ENCODE assay signal across 30 cellular contexts in genomic region chr6:118356686-118357085, GRCh38.
"Had no signal": no experiment of that assay in that cellular context is flagged by ENCODE, and none has a peak within 500 bp of the region (broad histone marks: within the 10 kb centered on the region; RNA-seq: fewer than 3 reads in every experiment).

No MANE protein-coding gene starts in this region.

- ATAC-seq: activated CD4-positive, alpha-beta T cell treated with anti-CD3 and anti-CD28 coated beads for 36 hours; activated CD8-positive, alpha-beta T cell treated with anti-CD3 and anti-CD28 coated beads, Interleukin-2, amount 10 ng/mL, durations not matched to agents 7 days and 5 days; activated naive CD8-positive, alpha-beta T cell treated with anti-CD3 and anti-CD28 coated beads, Interleukin-2, amount 50 U/mL, for 24 hours; activated T-cell treated with anti-CD3 and anti-CD28 coated beads, Interleukin-2, amount 50 U/mL, for 4 hours; esophagus mucosa; foreskin keratinocyte; gastrocnemius medialis; heart right ventricle; T-cell had no signal

- H3K36me3 ChIP-seq: ascending aorta, breast epithelium, cardiac muscle cell, gastrocnemius medialis, heart right ventricle had no signal

- DNase-seq: activated CD4-positive, alpha-beta memory T cell treated with anti-CD3 and anti-CD28 coated beads for 36 hours; activated CD4-positive, alpha-beta T cell treated with anti-CD3 and anti-CD28 coated beads for 36 hours; activated CD4-positive, alpha-beta T cell treated with anti-CD3 and anti-CD28 coated beads, Interleukin-2, amount 10 ng/mL, durations not matched to agents 24 days and 14 days; activated CD4-positive, CD25-positive, alpha-beta regulatory T cell; activated CD4-positive, CD25-positive, alpha-beta regulatory T cell treated with anti-CD3 and anti-CD28 coated beads, Interleukin-2, amount 50 U/mL, for 72 hours; activated CD8-positive, alpha-beta memory T cell treated with anti-CD3 and anti-CD28 coated beads, Interleukin-2, amount 50 U/mL, for 48 hours; activated CD8-positive, alpha-beta T cell treated with anti-CD3 and anti-CD28 coated beads, Interleukin-2, amount 10 ng/mL, durations not matched to agents 7 days and 5 days; activated effector memory CD4-positive, alpha-beta T cell treated with anti-CD3 and anti-CD28 coated beads, Interleukin-2, amount 50 U/mL, for 16 hours; activated naive CD4-positive, alpha-beta T cell treated with anti-CD3 and anti-CD28 coated beads for 36 hours; activated naive CD8-positive, alpha-beta T cell treated with anti-CD3 and anti-CD28 coated beads for 36 hours; activated naive CD8-positive, alpha-beta T cell treated with anti-CD3 and anti-CD28 coated beads, Interleukin-2, amount 50 U/mL, for 24 hours; activated T-cell treated with anti-CD3 and anti-CD28 coated beads for 4 hours; activated T-cell treated with anti-CD3 and anti-CD28 coated beads, Interleukin-2, amount 50 U/mL, for 4 hours; central memory CD4-positive, alpha-beta T cell; cerebellar nuclear complex; dorsolateral prefrontal cortex; effector memory CD4-positive, alpha-beta T cell; endodermal cell; foreskin keratinocyte; gastrocnemius medialis; glutamatergic neuron; heart right ventricle; T-cell; T1000 had no signal

- H3K4me1 ChIP-seq: ascending aorta, breast epithelium, foreskin keratinocyte had no signal

- H3K9me3 ChIP-seq: ascending aorta, gastrocnemius medialis, heart right ventricle had no signal

- H3K4me2 ChIP-seq: hepatocyte had no signal

- H3K79me2 ChIP-seq: hepatocyte had no signal

- H3K4me3 ChIP-seq: ascending aorta, breast epithelium, cardiac muscle cell, coronary artery, dorsolateral prefrontal cortex, gastrocnemius medialis, heart right ventricle, hepatocyte had no signal

- H3K27me3 ChIP-seq: ascending aorta, breast epithelium, cardiac muscle cell, dorsolateral prefrontal cortex, foreskin keratinocyte, gastrocnemius medialis, heart right ventricle, hepatocyte had no signal

- H2AFZ ChIP-seq: hepatocyte had no signal

- H3K27ac ChIP-seq: ascending aorta, breast epithelium, cardiac muscle cell, coronary artery, dorsolateral prefrontal cortex, foreskin keratinocyte, gastrocnemius medialis, heart right ventricle, hepatocyte had no signal
